ENCODE assay signal across 9 cellular contexts in the genomic region with DNA sequence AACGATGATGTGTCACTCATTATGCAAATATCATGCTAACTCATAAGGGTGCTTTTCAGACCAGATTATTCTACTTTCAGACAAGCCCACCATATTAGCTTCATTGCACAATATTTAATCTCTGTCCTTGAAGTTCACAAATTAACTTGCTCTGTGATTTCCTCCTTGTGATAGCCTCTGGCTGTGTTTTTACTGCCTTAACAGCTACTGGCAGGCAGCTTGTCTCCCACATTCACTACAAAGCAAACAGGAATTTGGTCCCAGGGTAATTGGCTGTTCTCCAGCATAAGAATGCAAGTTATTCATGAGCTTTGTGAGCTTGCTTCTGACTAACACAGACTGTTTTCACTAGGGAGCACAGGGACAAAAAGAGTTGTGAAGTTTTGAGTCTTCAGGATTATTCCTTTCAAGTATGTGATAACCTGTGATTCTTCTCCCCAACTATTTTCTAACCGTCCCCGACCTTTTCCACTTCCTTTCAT.
DNase-seq lines count a peak whose midpoint lies in the region; ATAC-seq and TF ChIP-seq lines count a peak whose summit lies in the region.
"Had no signal": no experiment of that assay in that cellular context is flagged by ENCODE, and none has a peak within 500 bp of the region (broad histone marks: within the 10 kb centered on the region; RNA-seq: fewer than 3 reads in every experiment).

No MANE protein-coding gene starts in this region.

- WGBS in aorta, 2 donors = 11 to 12% methylated on average over 3 of the region's 3 CpGs

- no peak for DNase-seq in activated CD4-positive, CD25-positive, alpha-beta regulatory T cell (lab: John Stamatoyannopoulos, UW)
- DNase-seq in NCI-H446 treated with DMSO at 0.1 percent for 48 hours (lab: John Stamatoyannopoulos, UW) = peak; percentile 78
- DNase-seq in choroid plexus epithelial cell (ENCODE audit: low read depth) = peak; percentile 98
- peak; percentile 77 for DNase-seq in left lobe of liver (ENCODE audit: low spot score)
- DNase-seq in aorta = no peak

- intact Hi-C loops in aorta (cut with DNase I) = no loop called here

- H3K9me3 ChIP-seq in aorta (ENCODE audit: control insufficient read depth, low read length) = no peaks in the 10 kb centered on the region
- H3K9me3 ChIP-seq: uterus had no signal

- no peak overlapping the region for H3K27ac ChIP-seq in aorta (ENCODE audit: low read depth in 1 of 2, low read length in 2 of 2)

- no peaks in the 10 kb centered on the region for H3K4me1 ChIP-seq in aorta (ENCODE audit: control insufficient read depth in 1 of 2, insufficient read depth in 2 of 2, low read length in 2 of 2)

- no peaks in the 10 kb centered on the region for H3K27me3 ChIP-seq in aorta (ENCODE audit: control insufficient read depth in 1 of 2, insufficient read depth in 2 of 2, low read length in 1 of 2)
- H3K27me3 ChIP-seq: uterus had no signal

- peak; percentile 48 to 62 for ATAC-seq in activated CD4-positive, CD25-positive, alpha-beta regulatory T cell treated with anti-CD3 and anti-CD28 coated beads, Interleukin-2, amount 50 U/mL, for 24 hours
- ATAC-seq in left lobe of liver (peak; percentile 99), aorta (ENCODE audit: low FRiP score) (peak; percentile 75), HG02973 (IDR thresholded peaks at IDR 0.05; ENCODE audit: unreplicated experiment) (no peak), HG03521 (IDR thresholded peaks at IDR 0.05; ENCODE audit: unreplicated experiment) (no peak)

- H3K36me3 ChIP-seq in aorta (ENCODE audit: control insufficient read depth in 1 of 2, insufficient read depth in 2 of 2, low read length in 1 of 2) = no peaks in the 10 kb centered on the region
- H3K36me3 ChIP-seq: uterus had no signal

- TF ChIP-seq CTCF in choroid plexus epithelial cell (conservative IDR thresholded peaks at IDR 0.05; ENCODE audit: low read depth, low read length) = no peak

- H3K4me3 ChIP-seq in choroid plexus epithelial cell (ENCODE audit: low read depth, low read length) = no peak overlapping the region
- no peak overlapping the region for H3K4me3 ChIP-seq in aorta (ENCODE audit: low read length in 2 of 2)
- H3K4me3 ChIP-seq: uterus had no signal

Comparison
In these comparisons a context has a peak if more than half of its experiments do, and no peak if none do; other contexts are left out.
1. ATAC-seq: peak in activated CD4-positive, CD25-positive, alpha-beta regulatory T cell treated with anti-CD3 and anti-CD28 coated beads, Interleukin-2, amount 50 U/mL, for 24 hours (2 of 2), left lobe of liver (single experiment) and aorta (single experiment); none in HG02973 (single experiment) and HG03521 (single experiment).
2. DNase-seq: peak in NCI-H446 treated with DMSO at 0.1 percent for 48 hours (single experiment), choroid plexus epithelial cell (single experiment) and left lobe of liver (single experiment); none in activated CD4-positive, CD25-positive, alpha-beta regulatory T cell (0 of 4) and aorta (0 of 2).